35 cellular contexts compared by ENCODE assay signal in genomic region chr12:129790331-129790730, GRCh38.
"Had no signal": no experiment of that assay in that cellular context is flagged by ENCODE, and none has a peak within 500 bp of the region (broad histone marks: within the 10 kb centered on the region; RNA-seq: fewer than 3 reads in every experiment).

No MANE protein-coding gene starts in this region.

- DNase-seq: activated CD4-positive, alpha-beta memory T cell treated with anti-CD3 and anti-CD28 coated beads, Interleukin-2, amount 10 ng/mL, durations not matched to agents 7 days and 5 days; activated CD4-positive, alpha-beta T cell treated with anti-CD3 and anti-CD28 coated beads for 1 hour; activated CD4-positive, alpha-beta T cell treated with anti-CD3 and anti-CD28 coated beads for 36 hours; activated CD4-positive, alpha-beta T cell treated with anti-CD3 and anti-CD28 coated beads for 48 hours; activated CD4-positive, alpha-beta T cell treated with anti-CD3 and anti-CD28 coated beads, Interleukin-2, amount 10 ng/mL, durations not matched to agents 7 days and 5 days; activated CD4-positive, alpha-beta T cell treated with anti-CD3 and anti-CD28 coated beads, Interleukin-2, amount 50 U/mL, for 48 hours; activated CD4-positive, CD25-positive, alpha-beta regulatory T cell; activated CD8-positive, alpha-beta memory T cell treated with anti-CD3 and anti-CD28 coated beads, Interleukin-2, amount 50 U/mL, for 4 hours; activated effector memory CD4-positive, alpha-beta T cell treated with anti-CD3 and anti-CD28 coated beads, Interleukin-2, amount 50 U/mL, for 16 hours; activated gamma-delta T cell treated with Interleukin-2 at 50 U/mL for 16 hours; activated naive CD4-positive, alpha-beta T cell; activated naive CD4-positive, alpha-beta T cell treated with anti-CD3 and anti-CD28 coated beads for 36 hours; activated naive CD4-positive, alpha-beta T cell treated with anti-CD3 and anti-CD28 coated beads, Interleukin-2, amount 50 U/mL, for 16 hours; activated naive CD8-positive, alpha-beta T cell treated with anti-CD3 and anti-CD28 coated beads for 36 hours; activated T-cell treated with anti-CD3 and anti-CD28 coated beads for 4 hours; activated T-cell treated with anti-CD3 and anti-CD28 coated beads, Interleukin-2, amount 50 U/mL, for 1 hour; activated T-cell treated with anti-CD3 and anti-CD28 coated beads, Interleukin-2, amount 50 U/mL, for 4 hours; activated T-cell treated with anti-CD3 and anti-CD28 coated beads, Interleukin-2, amount 50 U/mL, for 72 hours; adrenal gland; amniotic stem cell; aorta; body of pancreas; brain microvascular endothelial cell; central memory CD4-positive, alpha-beta T cell; T-helper 1 cell; T-helper 2 cell; T-helper 9 cell had no signal

- H3K27me3 ChIP-seq: adrenal gland, body of pancreas, brain microvascular endothelial cell, breast epithelium had no signal

- H3K4me3 ChIP-seq: adrenal gland, body of pancreas, breast epithelium had no signal

- H3K36me3 ChIP-seq: adrenal gland, brain microvascular endothelial cell, breast epithelium had no signal

- ATAC-seq: activated CD4-positive, alpha-beta T cell treated with anti-CD3 and anti-CD28 coated beads for 36 hours; activated CD4-positive, CD25-positive, alpha-beta regulatory T cell treated with anti-CD3 and anti-CD28 coated beads, Interleukin-2, amount 50 U/mL, for 24 hours; activated naive CD4-positive, alpha-beta T cell treated with anti-CD3 and anti-CD28 coated beads, Interleukin-2, amount 50 U/mL, for 72 hours; activated T-cell treated with anti-CD3 and anti-CD28 coated beads, Interleukin-2, amount 50 U/mL, for 4 hours; activated T-cell treated with anti-CD3 and anti-CD28 coated beads, Interleukin-2, amount 50 U/mL, for 72 hours; activated T-helper 17 cell treated with anti-CD3 and anti-CD28 coated beads, Interleukin-2, amount 50 U/mL, for 72 hours; body of pancreas; WTC11 had no signal

- FAIRE-seq: astrocyte, TTC549 had no signal

- H3K4me1 ChIP-seq: adrenal gland, body of pancreas, breast epithelium had no signal

- H3K27ac ChIP-seq: adrenal gland, body of pancreas, brain microvascular endothelial cell, breast epithelium, VCaP had no signal

- H3K9me3 ChIP-seq: adrenal gland had no signal
